Comparison of ENCODE assay signal across 1 cellular context in the genomic region with DNA sequence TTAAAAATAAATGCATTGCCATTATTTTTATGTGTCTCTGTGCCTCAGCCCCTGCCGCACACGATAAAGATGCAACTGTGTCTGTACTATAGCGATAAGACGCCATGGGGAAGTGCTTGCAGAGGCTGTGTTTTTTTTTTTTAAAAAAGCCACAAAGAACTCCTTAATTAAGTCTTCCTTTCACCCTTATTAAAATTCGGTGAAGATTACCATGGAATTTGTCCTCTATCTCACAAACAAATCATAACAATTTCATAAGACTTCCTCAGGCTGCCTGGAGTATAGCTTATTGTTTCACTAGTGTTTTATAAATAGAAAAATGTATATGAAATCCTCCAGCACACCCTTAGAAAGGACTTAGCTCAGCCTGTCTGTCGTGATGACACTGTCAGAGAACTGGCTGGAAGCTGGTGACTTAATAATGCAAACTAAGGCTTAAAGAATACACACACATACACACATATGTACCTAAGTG.
A peak's percentile ranks its signal among the peaks of the same experiment; 100 is the strongest.
TF ChIP-seq lines count a peak whose summit lies in the region.

No MANE protein-coding gene starts in this region.

TF ChIP-seq in K562, 482 proteins besides CTCF, POLR2A, EP300 and RAD21 (continued from another document and continues in another):
- TF ChIP-seq GATAD2A (IDR thresholded peaks at IDR 0.05) = no peak
- TF ChIP-seq FOSL1 (tag; conservative IDR thresholded peaks at IDR 0.05) = peak; percentile 60; the same call in 1 of the 2 replicates
- no peak for TF ChIP-seq HEY1 (CRISPR knock-in tag; IDR thresholded peaks at IDR 0.05; ENCODE audit: borderline replicate concordance)
- no peak for TF ChIP-seq ZC3H11A (IDR thresholded peaks at IDR 0.05; ENCODE audit: low read depth, low read length)
- no peak for TF ChIP-seq ZNF282 (CRISPR knock-in tag; IDR thresholded peaks at IDR 0.05)
- peak; percentile 77 for TF ChIP-seq HMGN3 (IDR thresholded peaks at IDR 0.05; ENCODE audit: borderline replicate concordance, extremely low read depth, insufficient read length, low read depth, low read length)
- TF ChIP-seq, protein P1, sequence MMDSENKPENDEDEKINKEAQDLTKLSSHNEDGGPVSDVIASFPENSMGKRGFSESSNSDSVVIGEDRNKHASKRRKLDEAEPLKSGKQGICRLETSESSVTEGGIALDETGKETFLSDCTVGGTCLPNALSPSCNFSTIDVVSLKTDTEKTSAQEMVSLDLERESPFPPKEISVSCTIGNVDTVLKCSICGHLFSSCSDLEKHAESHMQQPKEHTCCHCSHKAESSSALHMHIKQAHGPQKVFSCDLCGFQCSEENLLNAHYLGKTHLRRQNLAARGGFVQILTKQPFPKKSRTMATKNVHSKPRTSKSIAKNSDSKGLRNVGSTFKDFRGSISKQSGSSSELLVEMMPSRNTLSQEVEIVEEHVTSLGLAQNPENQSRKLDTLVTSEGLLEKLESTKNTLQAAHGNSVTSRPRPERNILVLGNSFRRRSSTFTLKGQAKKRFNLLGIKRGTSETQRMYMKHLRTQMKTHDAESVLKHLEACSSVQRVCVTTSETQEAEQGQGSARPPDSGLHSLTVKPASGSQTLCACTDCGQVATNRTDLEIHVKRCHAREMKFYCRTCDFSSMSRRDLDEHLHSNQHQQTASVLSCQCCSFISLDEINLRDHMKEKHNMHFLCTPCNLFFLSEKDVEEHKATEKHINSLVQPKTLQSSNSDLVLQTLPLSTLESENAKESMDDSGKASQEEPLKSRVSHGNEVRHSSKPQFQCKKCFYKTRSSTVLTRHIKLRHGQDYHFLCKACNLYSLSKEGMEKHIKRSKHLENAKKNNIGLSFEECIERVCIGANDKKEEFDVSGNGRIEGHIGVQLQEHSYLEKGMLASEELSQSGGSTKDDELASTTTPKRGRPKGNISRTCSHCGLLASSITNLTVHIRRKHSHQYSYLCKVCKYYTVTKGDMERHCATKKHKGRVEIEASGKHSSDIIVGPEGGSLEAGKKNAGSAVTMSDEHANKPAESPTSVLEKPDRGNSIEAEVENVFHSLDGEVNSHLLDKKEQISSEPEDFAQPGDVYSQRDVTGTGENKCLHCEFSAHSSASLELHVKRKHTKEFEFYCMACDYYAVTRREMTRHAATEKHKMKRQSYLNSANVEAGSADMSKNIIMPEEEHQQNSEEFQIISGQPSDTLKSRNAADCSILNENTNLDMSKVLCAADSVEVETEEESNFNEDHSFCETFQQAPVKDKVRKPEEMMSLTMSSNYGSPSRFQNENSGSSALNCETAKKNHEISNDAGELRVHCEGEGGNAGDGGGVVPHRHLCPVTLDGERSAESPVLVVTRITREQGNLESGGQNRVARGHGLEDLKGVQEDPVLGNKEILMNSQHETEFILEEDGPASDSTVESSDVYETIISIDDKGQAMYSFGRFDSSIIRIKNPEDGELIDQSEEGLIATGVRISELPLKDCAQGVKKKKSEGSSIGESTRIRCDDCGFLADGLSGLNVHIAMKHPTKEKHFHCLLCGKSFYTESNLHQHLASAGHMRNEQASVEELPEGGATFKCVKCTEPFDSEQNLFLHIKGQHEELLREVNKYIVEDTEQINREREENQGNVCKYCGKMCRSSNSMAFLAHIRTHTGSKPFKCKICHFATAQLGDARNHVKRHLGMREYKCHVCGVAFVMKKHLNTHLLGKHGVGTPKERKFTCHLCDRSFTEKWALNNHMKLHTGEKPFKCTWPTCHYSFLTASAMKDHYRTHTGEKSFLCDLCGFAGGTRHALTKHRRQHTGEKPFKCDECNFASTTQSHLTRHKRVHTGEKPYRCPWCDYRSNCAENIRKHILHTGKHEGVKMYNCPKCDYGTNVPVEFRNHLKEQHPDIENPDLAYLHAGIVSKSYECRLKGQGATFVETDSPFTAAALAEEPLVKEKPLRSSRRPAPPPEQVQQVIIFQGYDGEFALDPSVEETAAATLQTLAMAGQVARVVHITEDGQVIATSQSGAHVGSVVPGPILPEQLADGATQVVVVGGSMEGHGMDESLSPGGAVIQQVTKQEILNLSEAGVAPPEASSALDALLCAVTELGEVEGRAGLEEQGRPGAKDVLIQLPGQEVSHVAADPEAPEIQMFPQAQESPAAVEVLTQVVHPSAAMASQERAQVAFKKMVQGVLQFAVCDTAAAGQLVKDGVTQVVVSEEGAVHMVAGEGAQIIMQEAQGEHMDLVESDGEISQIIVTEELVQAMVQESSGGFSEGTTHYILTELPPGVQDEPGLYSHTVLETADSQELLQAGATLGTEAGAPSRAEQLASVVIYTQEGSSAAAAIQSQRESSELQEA (IDR thresholded peaks at IDR 0.05; ENCODE audit: low read depth) = no peak
- TF ChIP-seq, protein P2, sequence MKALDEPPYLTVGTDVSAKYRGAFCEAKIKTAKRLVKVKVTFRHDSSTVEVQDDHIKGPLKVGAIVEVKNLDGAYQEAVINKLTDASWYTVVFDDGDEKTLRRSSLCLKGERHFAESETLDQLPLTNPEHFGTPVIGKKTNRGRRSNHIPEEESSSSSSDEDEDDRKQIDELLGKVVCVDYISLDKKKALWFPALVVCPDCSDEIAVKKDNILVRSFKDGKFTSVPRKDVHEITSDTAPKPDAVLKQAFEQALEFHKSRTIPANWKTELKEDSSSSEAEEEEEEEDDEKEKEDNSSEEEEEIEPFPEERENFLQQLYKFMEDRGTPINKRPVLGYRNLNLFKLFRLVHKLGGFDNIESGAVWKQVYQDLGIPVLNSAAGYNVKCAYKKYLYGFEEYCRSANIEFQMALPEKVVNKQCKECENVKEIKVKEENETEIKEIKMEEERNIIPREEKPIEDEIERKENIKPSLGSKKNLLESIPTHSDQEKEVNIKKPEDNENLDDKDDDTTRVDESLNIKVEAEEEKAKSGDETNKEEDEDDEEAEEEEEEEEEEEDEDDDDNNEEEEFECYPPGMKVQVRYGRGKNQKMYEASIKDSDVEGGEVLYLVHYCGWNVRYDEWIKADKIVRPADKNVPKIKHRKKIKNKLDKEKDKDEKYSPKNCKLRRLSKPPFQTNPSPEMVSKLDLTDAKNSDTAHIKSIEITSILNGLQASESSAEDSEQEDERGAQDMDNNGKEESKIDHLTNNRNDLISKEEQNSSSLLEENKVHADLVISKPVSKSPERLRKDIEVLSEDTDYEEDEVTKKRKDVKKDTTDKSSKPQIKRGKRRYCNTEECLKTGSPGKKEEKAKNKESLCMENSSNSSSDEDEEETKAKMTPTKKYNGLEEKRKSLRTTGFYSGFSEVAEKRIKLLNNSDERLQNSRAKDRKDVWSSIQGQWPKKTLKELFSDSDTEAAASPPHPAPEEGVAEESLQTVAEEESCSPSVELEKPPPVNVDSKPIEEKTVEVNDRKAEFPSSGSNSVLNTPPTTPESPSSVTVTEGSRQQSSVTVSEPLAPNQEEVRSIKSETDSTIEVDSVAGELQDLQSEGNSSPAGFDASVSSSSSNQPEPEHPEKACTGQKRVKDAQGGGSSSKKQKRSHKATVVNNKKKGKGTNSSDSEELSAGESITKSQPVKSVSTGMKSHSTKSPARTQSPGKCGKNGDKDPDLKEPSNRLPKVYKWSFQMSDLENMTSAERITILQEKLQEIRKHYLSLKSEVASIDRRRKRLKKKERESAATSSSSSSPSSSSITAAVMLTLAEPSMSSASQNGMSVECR (CRISPR knock-in tag; IDR thresholded peaks at IDR 0.05) = no peak
- no peak for TF ChIP-seq MECOM (CRISPR knock-in tag; IDR thresholded peaks at IDR 0.05)
- 0 out of 2 replicates have a peak, but pooled peaks have one; percentile 61 for TF ChIP-seq BACH1 (tag; IDR thresholded peaks at IDR 0.05)
- no peak for TF ChIP-seq ZKSCAN3 (CRISPR knock-in tag; IDR thresholded peaks at IDR 0.05)
- no peak for TF ChIP-seq ZNF263 (CRISPR knock-in tag; IDR thresholded peaks at IDR 0.05; ENCODE audit: borderline replicate concordance)
- TF ChIP-seq CEBPZ (IDR thresholded peaks at IDR 0.05; ENCODE audit: borderline replicate concordance, low read depth, low read length) = no peak
- no peak for TF ChIP-seq STAT5B (CRISPR knock-in tag; IDR thresholded peaks at IDR 0.05)
- TF ChIP-seq SAFB2 (IDR thresholded peaks at IDR 0.05; ENCODE audit: borderline replicate concordance, low read depth, low read length, severe bottlenecking) = no peak
- peak in 1 of 2 experiments; percentile 63; a peak in 1 of 4 replicates for TF ChIP-seq ARNT (IDR thresholded peaks at IDR 0.05)
- no peak for TF ChIP-seq ZNF232 (CRISPR knock-in tag; IDR thresholded peaks at IDR 0.05)
- no peak for TF ChIP-seq ZNF408 (CRISPR knock-in tag; IDR thresholded peaks at IDR 0.05; ENCODE audit: low read depth)
- TF ChIP-seq MAFK (IDR thresholded peaks at IDR 0.05; ENCODE audit: low read length) = peak; percentile 45; the same call in 1 of the 2 replicates
- TF ChIP-seq ZNF696 (CRISPR knock-in tag; conservative IDR thresholded peaks at IDR 0.05) = no peak
- no peak for TF ChIP-seq CREB3 (tag; conservative IDR thresholded peaks at IDR 0.05; ENCODE audit: low read depth)
- no peak for TF ChIP-seq ZNF143 (CRISPR knock-in tag; IDR thresholded peaks at IDR 0.05)
- no peak for TF ChIP-seq NELFE (IDR thresholded peaks at IDR 0.05; ENCODE audit: insufficient read depth, insufficient read length)
- peak; percentile 93 for TF ChIP-seq SOX6 (IDR thresholded peaks at IDR 0.05)
- TF ChIP-seq PATZ1 (CRISPR knock-in tag; IDR thresholded peaks at IDR 0.05; ENCODE audit: borderline replicate concordance) = no peak
- TF ChIP-seq ILF3 (IDR thresholded peaks at IDR 0.05; ENCODE audit: borderline replicate concordance) = no peak
- TF ChIP-seq, protein P3, sequence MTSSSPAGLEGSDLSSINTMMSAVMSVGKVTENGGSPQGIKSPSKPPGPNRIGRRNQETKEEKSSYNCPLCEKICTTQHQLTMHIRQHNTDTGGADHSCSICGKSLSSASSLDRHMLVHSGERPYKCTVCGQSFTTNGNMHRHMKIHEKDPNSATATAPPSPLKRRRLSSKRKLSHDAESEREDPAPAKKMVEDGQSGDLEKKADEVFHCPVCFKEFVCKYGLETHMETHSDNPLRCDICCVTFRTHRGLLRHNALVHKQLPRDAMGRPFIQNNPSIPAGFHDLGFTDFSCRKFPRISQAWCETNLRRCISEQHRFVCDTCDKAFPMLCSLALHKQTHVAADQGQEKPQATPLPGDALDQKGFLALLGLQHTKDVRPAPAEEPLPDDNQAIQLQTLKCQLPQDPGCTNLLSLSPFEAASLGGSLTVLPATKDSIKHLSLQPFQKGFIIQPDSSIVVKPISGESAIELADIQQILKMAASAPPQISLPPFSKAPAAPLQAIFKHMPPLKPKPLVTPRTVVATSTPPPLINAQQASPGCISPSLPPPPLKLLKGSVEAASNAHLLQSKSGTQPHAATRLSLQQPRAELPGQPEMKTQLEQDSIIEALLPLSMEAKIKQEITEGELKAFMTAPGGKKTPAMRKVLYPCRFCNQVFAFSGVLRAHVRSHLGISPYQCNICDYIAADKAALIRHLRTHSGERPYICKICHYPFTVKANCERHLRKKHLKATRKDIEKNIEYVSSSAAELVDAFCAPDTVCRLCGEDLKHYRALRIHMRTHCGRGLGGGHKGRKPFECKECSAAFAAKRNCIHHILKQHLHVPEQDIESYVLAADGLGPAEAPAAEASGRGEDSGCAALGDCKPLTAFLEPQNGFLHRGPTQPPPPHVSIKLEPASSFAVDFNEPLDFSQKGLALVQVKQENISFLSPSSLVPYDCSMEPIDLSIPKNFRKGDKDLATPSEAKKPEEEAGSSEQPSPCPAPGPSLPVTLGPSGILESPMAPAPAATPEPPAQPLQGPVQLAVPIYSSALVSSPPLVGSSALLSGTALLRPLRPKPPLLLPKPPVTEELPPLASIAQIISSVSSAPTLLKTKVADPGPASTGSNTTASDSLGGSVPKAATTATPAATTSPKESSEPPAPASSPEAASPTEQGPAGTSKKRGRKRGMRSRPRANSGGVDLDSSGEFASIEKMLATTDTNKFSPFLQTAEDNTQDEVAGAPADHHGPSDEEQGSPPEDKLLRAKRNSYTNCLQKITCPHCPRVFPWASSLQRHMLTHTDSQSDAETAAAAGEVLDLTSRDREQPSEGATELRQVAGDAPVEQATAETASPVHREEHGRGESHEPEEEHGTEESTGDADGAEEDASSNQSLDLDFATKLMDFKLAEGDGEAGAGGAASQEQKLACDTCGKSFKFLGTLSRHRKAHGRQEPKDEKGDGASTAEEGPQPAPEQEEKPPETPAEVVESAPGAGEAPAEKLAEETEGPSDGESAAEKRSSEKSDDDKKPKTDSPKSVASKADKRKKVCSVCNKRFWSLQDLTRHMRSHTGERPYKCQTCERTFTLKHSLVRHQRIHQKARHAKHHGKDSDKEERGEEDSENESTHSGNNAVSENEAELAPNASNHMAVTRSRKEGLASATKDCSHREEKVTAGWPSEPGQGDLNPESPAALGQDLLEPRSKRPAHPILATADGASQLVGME (CRISPR knock-in tag; IDR thresholded peaks at IDR 0.05) = no peak
